Comparison of ENCODE assay signal across 14 cellular contexts in the genomic region with DNA sequence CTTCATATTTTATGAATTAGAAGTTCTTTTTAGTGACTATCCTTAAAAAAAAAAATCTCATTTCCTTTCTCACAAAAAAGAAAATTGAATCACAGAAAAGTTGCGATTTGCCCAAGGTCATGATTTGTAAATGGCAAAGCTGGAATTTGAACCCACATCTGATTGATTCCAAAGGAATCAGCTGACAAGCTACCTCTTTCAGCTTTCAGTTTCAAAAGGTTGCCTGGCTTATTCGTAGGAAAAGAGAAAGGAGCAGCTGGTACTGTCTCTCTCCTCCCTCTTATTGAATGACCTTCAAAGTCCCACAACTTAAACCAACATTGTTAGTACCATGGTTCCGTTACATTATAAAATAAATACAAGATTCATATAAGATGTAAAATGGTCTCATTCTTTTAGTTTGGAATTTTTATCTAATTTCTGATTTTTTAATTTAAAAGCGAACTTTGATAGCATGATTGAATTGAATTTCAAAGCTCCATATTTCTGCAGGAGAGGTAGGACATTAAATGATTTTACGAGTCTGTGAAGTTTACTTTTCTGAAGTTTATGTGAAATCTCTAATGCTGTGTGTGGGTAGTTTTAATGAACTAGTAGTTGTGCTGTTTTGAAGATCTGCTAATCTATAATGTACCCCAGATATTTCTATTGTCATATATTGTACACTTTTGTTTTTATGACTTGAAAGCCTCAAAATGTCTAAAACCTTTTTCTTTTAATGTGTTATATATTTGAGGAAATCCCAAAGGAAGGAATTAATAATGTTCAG. TPM values are rescaled to one million over a fixed set of nuclear protein-coding genes. Genes with fewer than 3 reads are reported as not detected.
DNase-seq lines count a peak whose midpoint lies in the region; ATAC-seq, FAIRE-seq and TF ChIP-seq lines count a peak whose summit lies in the region.
"Had no signal": no experiment of that assay in that cellular context is flagged by ENCODE, and none has a peak within 500 bp of the region (broad histone marks: within the 10 kb centered on the region; RNA-seq: fewer than 3 reads in every experiment).

No MANE protein-coding gene starts in this region.

- H3K4me2 ChIP-seq in GM23248 (ENCODE audit: unreplicated experiment) = peak overlapping the region; percentile 53
- peak overlapping the region; percentile 78 for H3K4me2 ChIP-seq in PC-3 (ENCODE audit: low read length)
- H3K4me2 ChIP-seq in endothelial cell of umbilical vein (ENCODE audit: insufficient read depth, low read length) = peak overlapping the region; percentile 84

- H3K9me3 ChIP-seq in GM23248 (ENCODE audit: low read depth) = no peaks in the 10 kb centered on the region
- H3K9me3 ChIP-seq in PC-3 (ENCODE audit: low read length) = no peaks in the 10 kb centered on the region
- H3K9me3 ChIP-seq in endothelial cell of umbilical vein (replicated peaks; ENCODE audit: control insufficient read depth, insufficient read depth, low read length) = no peaks in the 10 kb centered on the region
- no peaks in the 10 kb centered on the region for H3K9me3 ChIP-seq in pancreas
- H3K9me3 ChIP-seq: esophagus muscularis mucosa had no signal

- peak; percentile 20 for DNase-seq in GM23248
- peak; percentile 19 for DNase-seq in PC-3
- peak; percentile 29 for DNase-seq in endothelial cell of umbilical vein (ENCODE audit: low read depth, low spot score)
- no peak for DNase-seq in pancreas
- no peak for DNase-seq in GM19238 (ENCODE audit: insufficient read length, low spot score)
- DNase-seq: activated CD4-positive, alpha-beta T cell treated with anti-CD3 and anti-CD28 coated beads, Interleukin-2, amount 50 U/mL, for 4 hours; activated effector memory CD4-positive, alpha-beta T cell treated with Interleukin-2 at 50 U/mL for 16 hours; naive thymus-derived CD4-positive, alpha-beta T cell; T-helper 2 cell had no signal

- peak overlapping the region; percentile 47 for H3K27ac ChIP-seq in GM23248
- H3K27ac ChIP-seq in PC-3 (ENCODE audit: low read length) = peak overlapping the region; percentile 91
- H3K27ac ChIP-seq in endothelial cell of umbilical vein (ENCODE audit: insufficient read depth, low read depth, low read length) = peak overlapping the region; percentile 28
- H3K27ac ChIP-seq in pancreas = peak overlapping the region in 2 of 4 donors; percentile 30 to 35
- H3K27ac ChIP-seq: esophagus muscularis mucosa had no signal

- no peaks in the 10 kb centered on the region for H3K9me2 ChIP-seq in GM23248 (ENCODE audit: insufficient read depth)
- no peaks in the 10 kb centered on the region for H3K9me2 ChIP-seq in PC-3 (replicated peaks; ENCODE audit: low read length)

- in situ Hi-C loops in GM23248 (cut with MboI) = no loop called here

- H3K36me3 ChIP-seq in GM23248 (ENCODE audit: low read depth) = no peaks in the 10 kb centered on the region
- H3K36me3 ChIP-seq in PC-3 (ENCODE audit: low read depth, low read length) = no peaks in the 10 kb centered on the region; the same call in 1 of the 2 replicates
- H3K36me3 ChIP-seq in endothelial cell of umbilical vein (ENCODE audit: control insufficient read depth in 2 of 2, extremely low read depth in 1 of 2, insufficient read depth in 2 of 2, low read length in 2 of 2) = no peaks in the 10 kb centered on the region
- no peaks in the 10 kb centered on the region for H3K36me3 ChIP-seq in pancreas
- H3K36me3 ChIP-seq: esophagus muscularis mucosa had no signal

- no peak for TF ChIP-seq POLR2A in endothelial cell of umbilical vein (IDR thresholded peaks at IDR 0.05; ENCODE audit: low read depth, low read length)

- TF ChIP-seq CTCF in PC-3 (conservative IDR thresholded peaks at IDR 0.05; ENCODE audit: low read depth, low read length) (no peak), endothelial cell of umbilical vein (IDR thresholded peaks at IDR 0.05; ENCODE audit: extremely low read depth in 1 of 2, insufficient read depth in 1 of 2, low read depth in 1 of 2, low read length in 2 of 2) (no peak), pancreas (IDR thresholded peaks at IDR 0.05) (no peak)

- 81 to 86% methylated on average over 5 of the region's 5 CpGs for WGBS in GM23248 (ENCODE audit: low coverage in 1 of 2, low lambda C conversion rate in 2 of 2, missing lambda C conversion rate in 2 of 2), 2 experiments
- WGBS in pancreas, 2 donors = 35 to 37% methylated on average over 5 of the region's 5 CpGs

- peaks cover 61% of the 10 kb centered on the region for H3K4me1 ChIP-seq in GM23248 (ENCODE audit: insufficient read depth)
- peaks cover 31% of the 10 kb centered on the region for H3K4me1 ChIP-seq in PC-3 (ENCODE audit: insufficient read depth, low read length)
- peaks cover 18% of the 10 kb centered on the region for H3K4me1 ChIP-seq in endothelial cell of umbilical vein (ENCODE audit: control insufficient read depth, extremely low read depth, insufficient read depth, low read length)
- H3K4me1 ChIP-seq in pancreas = peaks cover 0 to 8% (median 6%) of the 10 kb centered on the region in 3 donors

- CTCF ChIA-PET in PC-3 (lab: Charles Lee) (interaction anchor here (0.6 kb wide), 1 partner anchor 137 kb away, joined by 3 read pairs; no protein-coding TSS in a partner anchor), endothelial cell of umbilical vein (lab: Charles Lee) (interaction anchor here (0.6 to 1.8 kb wide), 10 partner anchors 12 to 173 kb away, joined by 3 to 11 read pairs (median 3); partner anchors contain the start of gene KCTD4)

- H3K4me3 ChIP-seq in GM23248 (peak overlapping the region; percentile 19), PC-3 (ENCODE audit: low read length) (peak overlapping the region; percentile 45; the same call in 1 of the 2 replicates), endothelial cell of umbilical vein (replicated peaks in 1 of 3; ENCODE audit: insufficient read depth in 1 of 3, low read depth in 1 of 3, low read length in 3 of 3) (no peak overlapping the region), pancreas (no peak overlapping the region)
- H3K4me3 ChIP-seq: esophagus muscularis mucosa, skin epidermis had no signal

- H2AFZ ChIP-seq in GM23248 (no peak overlapping the region), PC-3 (ENCODE audit: low read length) (no peak overlapping the region), endothelial cell of umbilical vein (ENCODE audit: low read depth, low read length) (no peak overlapping the region)

- no peaks in the 10 kb centered on the region for H3K9me1 ChIP-seq in endothelial cell of umbilical vein (replicated peaks; ENCODE audit: control insufficient read depth, extremely low read depth, insufficient read depth, low read length)

- intact Hi-C loops in PC-3 (cut with micrococcal nuclease) (loop anchor here (2.0 to 5.0 kb wide), 2 partner anchors 57 to 172 kb away; no protein-coding TSS in a partner anchor), endothelial cell of umbilical vein (cut with micrococcal nuclease) (no loop called here), pancreas (cut with DNase I) (no loop called here)

- H4K20me1 ChIP-seq in GM23248 (ENCODE audit: insufficient read depth) (no peaks in the 10 kb centered on the region), PC-3 (ENCODE audit: low read length) (no peaks in the 10 kb centered on the region), endothelial cell of umbilical vein (replicated peaks; ENCODE audit: control insufficient read depth, extremely low read depth, insufficient read depth, low read length) (no peaks in the 10 kb centered on the region)

- POLR2A ChIA-PET in PC-3 (lab: Charles Lee; ENCODE audit: unreplicated experiment) = interaction anchor here (0.5 to 0.7 kb wide), 2 partner anchors 15 to 78 kb away, joined by 3 to 8 read pairs; no protein-coding TSS in a partner anchor
- POLR2A ChIA-PET in endothelial cell of umbilical vein (lab: Charles Lee) = no interaction called here

- ATAC-seq in PC-3 = no peak
- peak; percentile 75 to 91 (median 87) for ATAC-seq in pancreas
- ATAC-seq in HG03571 (IDR thresholded peaks at IDR 0.05; ENCODE audit: unreplicated experiment) = no peak
- no peak for ATAC-seq in GM19351 (IDR thresholded peaks at IDR 0.05; ENCODE audit: unreplicated experiment)
- no peak for ATAC-seq in GM21619 (IDR thresholded peaks at IDR 0.05; ENCODE audit: unreplicated experiment)
- ATAC-seq: naive thymus-derived CD4-positive, alpha-beta T cell had no signal

- TSS peak; percentile 96 for BruUV-seq in PC-3 (replicated peaks; lab: Mats Ljungman, UMichigan)
- BruUV-seq in endothelial cell of umbilical vein (replicated peaks; lab: Mats Ljungman, UMichigan) = no TSS peak

- H3K27me3 ChIP-seq in GM23248 (replicated peaks; ENCODE audit: insufficient read depth) (no peaks in the 10 kb centered on the region), PC-3 (ENCODE audit: low read length) (no peaks in the 10 kb centered on the region), endothelial cell of umbilical vein (ENCODE audit: control insufficient read depth in 2 of 2, insufficient read depth in 2 of 2, low read length in 2 of 2) (no peaks in the 10 kb centered on the region), pancreas (no peaks in the 10 kb centered on the region)
- H3K27me3 ChIP-seq: esophagus muscularis mucosa had no signal

- H3K79me2 ChIP-seq in GM23248 (ENCODE audit: insufficient read depth) (peaks cover 9% of the 10 kb centered on the region), PC-3 (ENCODE audit: low read length) (peaks cover 58% of the 10 kb centered on the region), endothelial cell of umbilical vein (ENCODE audit: control insufficient read depth, insufficient read depth, low read length) (peaks cover 1% of the 10 kb centered on the region)

- dilution Hi-C loops in endothelial cell of umbilical vein (cut with MboI; ENCODE audit: extremely low pct_ligation_motif_present, low sequenced_read_pairs) = no loop called here

- FAIRE-seq in endothelial cell of umbilical vein (lab: Jason Lieb, UNC) = no peak
- peak; percentile 61 for FAIRE-seq in pancreas (lab: Jason Lieb, UNC)

- H3K9ac ChIP-seq in GM23248 = no peak overlapping the region
- peak overlapping the region; percentile 64 for H3K9ac ChIP-seq in PC-3 (ENCODE audit: low read length)
- no peak overlapping the region for H3K9ac ChIP-seq in endothelial cell of umbilical vein (replicated peaks; ENCODE audit: extremely low read depth, insufficient read depth, low read length)

- H3F3A ChIP-seq in GM23248 (ENCODE audit: insufficient read depth) (peaks cover 32% of the 10 kb centered on the region), PC-3 (ENCODE audit: low read length, unreplicated experiment) (peaks cover 3% of the 10 kb centered on the region)

RNA-seq across cellular contexts. Expression of gene KCTD4, which starts 18.5 kb away (rescaled TPM):
- 0.65 and 2.3 TPM in 2 replicates for total RNA-seq in GM23248 (2014; rRNA removed; shearing (Covaris generic))
- polyA plus RNA-seq in GM23248 (2016; fragmentation: Nextera tagmentation; extraction: Ambion mirVana) = 1.8 and 2.1 TPM in 2 replicates
- total RNA-seq in PC-3 (2014; rRNA removed) = not detected in 2 replicates
- not detected in 2 replicates for total RNA-seq in endothelial cell of umbilical vein
- polyA plus RNA-seq in endothelial cell of umbilical vein = not detected in 2 replicates
- polyA plus RNA-seq in endothelial cell of umbilical vein (2011; cell fraction: cytosol; rRNA removed) = not detected in 2 replicates
- not detected in 2 replicates for polyA plus RNA-seq in endothelial cell of umbilical vein (2011; cell fraction: nucleus; rRNA removed)
- polyA plus RNA-seq in endothelial cell of umbilical vein (2012) = not detected in 2 replicates
- not detected in 2 replicates for polyA minus RNA-seq in endothelial cell of umbilical vein
- polyA minus RNA-seq in endothelial cell of umbilical vein (2011; cell fraction: cytosol; rRNA and poly(A)+ RNA removed) = not detected
- polyA minus RNA-seq in endothelial cell of umbilical vein (2011; cell fraction: nucleus; rRNA and poly(A)+ RNA removed) = not detected in 2 replicates
- total RNA-seq in pancreas = under 1 TPM in 4 of 6 donors, not detected in 2; 0.09 to 0.21 (median 0.15) TPM
- polyA plus RNA-seq in pancreas = under 1 TPM; 0.11 to 0.28 TPM
- total RNA-seq: esophagus muscularis mucosa; naive thymus-derived CD4-positive, alpha-beta T cell had no signal
- polyA plus RNA-seq: naive thymus-derived CD4-positive, alpha-beta T cell had no signal

Comparison
In these comparisons a context has a peak if more than half of its experiments do, and no peak if none do; other contexts are left out.
1. DNase-seq: peak in GM23248 (single experiment), PC-3 (single experiment) and endothelial cell of umbilical vein (single experiment); none in pancreas (0 of 6) and GM19238 (single experiment).
2. H3K4me3 ChIP-seq: peak in GM23248 (single experiment) and PC-3 (single experiment); none in endothelial cell of umbilical vein (0 of 3) and pancreas (0 of 4).
3. ATAC-seq: peak in pancreas (4 of 4); none in PC-3 (single experiment), HG03571 (single experiment), GM19351 (single experiment) and GM21619 (single experiment).
4. Peak in every context shown above with its lines, with median percentiles within 50 percentile points of each other: H3K4me2 ChIP-seq.